In genomic region chr2:233380132-233381012, GRCh38 we compare ENCODE assay signal across 1 cellular context.
TF ChIP-seq lines count a peak whose summit lies in the region.

No MANE protein-coding gene starts in this region.

TF ChIP-seq in GM23338, 12 proteins besides CTCF, POLR2A, EP300 and RAD21:
- TF ChIP-seq REST (IDR thresholded peaks at IDR 0.05; ENCODE audit: unreplicated experiment) (no peak), CREB1 (CRISPR knock-in tag; IDR thresholded peaks at IDR 0.05; ENCODE audit: low read depth) (no peak), ZNF114 (CRISPR knock-in tag; IDR thresholded peaks at IDR 0.05) (no peak), ZNF331 (CRISPR knock-in tag; IDR thresholded peaks at IDR 0.05; ENCODE audit: low read depth) (no peak), STAT1 (IDR thresholded peaks at IDR 0.05; ENCODE audit: unreplicated experiment) (no peak), EZH2phosphoT487 (IDR thresholded peaks at IDR 0.05; ENCODE audit: unreplicated experiment) (no peak)
